In genomic region chr6:103193413-103193812, GRCh38 we compare ENCODE assay signal across 25 cellular contexts.
DNase-seq lines count a peak whose midpoint lies in the region; ATAC-seq lines count a peak whose summit lies in the region.
"Had no signal": no experiment of that assay in that cellular context is flagged by ENCODE, and none has a peak within 500 bp of the region (broad histone marks: within the 10 kb centered on the region; RNA-seq: fewer than 3 reads in every experiment).

No MANE protein-coding gene starts in this region.

- no peak for DNase-seq in OCI-M2 (lab: John Stamatoyannopoulos, UW; ENCODE audit: unreplicated experiment)
- DNase-seq in activated naive CD4-positive, alpha-beta T cell treated with anti-CD3 and anti-CD28 coated beads for 36 hours, result no peak
- no peak for DNase-seq in HPDE6-E6E7 (ENCODE audit: extremely low spot score)
- DNase-seq: activated CD4-positive, alpha-beta T cell treated with anti-CD3 and anti-CD28 coated beads, Interleukin-2, amount 50 U/mL, for 48 hours; activated CD4-positive, CD25-positive, alpha-beta regulatory T cell treated with anti-CD3 and anti-CD28 coated beads, Interleukin-2, amount 50 U/mL, for 72 hours; activated CD8-positive, alpha-beta memory T cell treated with anti-CD3 and anti-CD28 coated beads, Interleukin-2, amount 50 U/mL, for 4 hours; activated naive CD4-positive, alpha-beta T cell treated with Interleukin-2 at 50 U/mL for 16 hours; adrenal gland; C1 segment of cervical spinal cord; DND-41; effector memory CD8-positive, alpha-beta T cell; left ventricle myocardium inferior; mesenchymal stem cell; NCI-H1048; NCI-H446; NCI-H748 treated with DMSO at 0.1 percent for 48 hours; Peyer's patch; SHP77; stimulated activated CD4-positive, alpha-beta T cell treated with anti-CD3 and anti-CD28 coated beads, Interleukin-4, amount 100 ng/mL, for 24 hours; tibial artery had no signal

- ATAC-seq in GM19025 (IDR thresholded peaks at IDR 0.05; ENCODE audit: low read depth, unreplicated experiment) (peak; percentile 45), HG02763 (IDR thresholded peaks at IDR 0.05; ENCODE audit: unreplicated experiment) (peak; percentile 67), HG03432 (IDR thresholded peaks at IDR 0.05; ENCODE audit: unreplicated experiment) (peak; percentile 82), HG02870 (IDR thresholded peaks at IDR 0.05; ENCODE audit: unreplicated experiment) (no peak)
- ATAC-seq: effector memory CD8-positive, alpha-beta T cell had no signal

- peaks cover 2% of the 10 kb centered on the region for H3K9me3 Mint-ChIP-seq in activated naive CD4-positive, alpha-beta T cell treated with anti-CD3 and anti-CD28 coated beads for 36 hours

- no peak overlapping the region for H3K27ac Mint-ChIP-seq in activated naive CD4-positive, alpha-beta T cell treated with anti-CD3 and anti-CD28 coated beads for 36 hours
- H3K27ac Mint-ChIP-seq: effector memory CD8-positive, alpha-beta T cell had no signal

- H3K4me1 Mint-ChIP-seq in activated naive CD4-positive, alpha-beta T cell treated with anti-CD3 and anti-CD28 coated beads for 36 hours (ENCODE audit: low read depth), result no peaks in the 10 kb centered on the region
- H3K4me1 Mint-ChIP-seq: central memory CD8-positive, alpha-beta T cell had no signal

- CTCF ChIA-PET in activated naive CD4-positive, alpha-beta T cell treated with anti-CD3 and anti-CD28 coated beads for 36 hours (lab: Charles Lee), result no interaction called here

- no peaks in the 10 kb centered on the region for H3K27me3 Mint-ChIP-seq in activated naive CD4-positive, alpha-beta T cell treated with anti-CD3 and anti-CD28 coated beads for 36 hours (ENCODE audit: low read depth)
- H3K27me3 Mint-ChIP-seq: central memory CD8-positive, alpha-beta T cell; effector memory CD8-positive, alpha-beta T cell had no signal

- no peaks in the 10 kb centered on the region for H3K36me3 Mint-ChIP-seq in activated naive CD4-positive, alpha-beta T cell treated with anti-CD3 and anti-CD28 coated beads for 36 hours (ENCODE audit: low read depth)

- no peak overlapping the region for H3K4me3 Mint-ChIP-seq in activated naive CD4-positive, alpha-beta T cell treated with anti-CD3 and anti-CD28 coated beads for 36 hours
- H3K4me3 Mint-ChIP-seq: central memory CD8-positive, alpha-beta T cell; effector memory CD8-positive, alpha-beta T cell had no signal

- intact Hi-C loops in activated naive CD4-positive, alpha-beta T cell treated with anti-CD3 and anti-CD28 coated beads for 36 hours (cut with micrococcal nuclease), result no loop called here
